Comparison of ENCODE assay signal across 25 cellular contexts in genomic region chr13:33832872-33833271, GRCh38.
"Had no signal": no experiment of that assay in that cellular context is flagged by ENCODE, and none has a peak within 500 bp of the region (broad histone marks: within the 10 kb centered on the region; RNA-seq: fewer than 3 reads in every experiment).

No MANE protein-coding gene starts in this region.

- H3K36me3 ChIP-seq: colonic mucosa, prostate gland had no signal

- H3K4me1 Mint-ChIP-seq: endodermal cell, immature natural killer cell, nephron had no signal

- H3K4me1 ChIP-seq: body of pancreas, colonic mucosa, esophagus squamous epithelium, prostate gland, transverse colon had no signal

- H3K4me3 Mint-ChIP-seq: activated CD4-positive, alpha-beta T cell treated with anti-CD3 and anti-CD28 coated beads for 36 hours; activated CD8-positive, alpha-beta T cell treated with anti-CD3 and anti-CD28 coated beads, Interleukin-2, amount 10 ng/mL, durations not matched to agents 7 days and 5 days; activated naive CD4-positive, alpha-beta T cell treated with anti-CD3 and anti-CD28 coated beads for 36 hours; activated naive CD8-positive, alpha-beta T cell treated with anti-CD3 and anti-CD28 coated beads for 36 hours; activated T-helper 1 cell treated with anti-CD3 and anti-CD28 coated beads, Interleukin-12 subunit alpha, Interleukin-12 subunit beta, Interleukin-2, Interleukin-4 antibody, amounts not matched to agents 30 ng/mL and 10 ng/mL and 1 ng/mL, durations not matched to agents 14 hours and 24 hours and 36 hours; endodermal cell; immature natural killer cell; nephron had no signal

- H3K9me3 ChIP-seq: adrenal gland, body of pancreas, colonic mucosa, esophagus squamous epithelium, neutrophil, prostate gland, transverse colon had no signal

- H3K27me3 Mint-ChIP-seq: activated CD4-positive, alpha-beta T cell treated with anti-CD3 and anti-CD28 coated beads for 36 hours; activated naive CD8-positive, alpha-beta T cell treated with anti-CD3 and anti-CD28 coated beads for 36 hours had no signal

- H3K4me3 ChIP-seq: adrenal gland, body of pancreas, colonic mucosa, esophagus squamous epithelium, prostate gland, transverse colon had no signal

- H3K9me3 Mint-ChIP-seq: activated naive CD4-positive, alpha-beta T cell treated with anti-CD3 and anti-CD28 coated beads for 36 hours; activated naive CD8-positive, alpha-beta T cell treated with anti-CD3 and anti-CD28 coated beads for 36 hours; activated T-helper 1 cell treated with anti-CD3 and anti-CD28 coated beads, Interleukin-12 subunit alpha, Interleukin-12 subunit beta, Interleukin-2, Interleukin-4 antibody, amounts not matched to agents 30 ng/mL and 10 ng/mL and 1 ng/mL, durations not matched to agents 14 hours and 24 hours and 36 hours; endodermal cell; immature natural killer cell; nephron had no signal

- H3K27ac Mint-ChIP-seq: activated CD4-positive, alpha-beta T cell treated with anti-CD3 and anti-CD28 coated beads for 36 hours; activated CD8-positive, alpha-beta T cell treated with anti-CD3 and anti-CD28 coated beads, Interleukin-2, amount 10 ng/mL, durations not matched to agents 7 days and 5 days; activated naive CD4-positive, alpha-beta T cell treated with anti-CD3 and anti-CD28 coated beads for 36 hours; activated naive CD8-positive, alpha-beta T cell treated with anti-CD3 and anti-CD28 coated beads for 36 hours; activated T-helper 1 cell treated with anti-CD3 and anti-CD28 coated beads, Interleukin-12 subunit alpha, Interleukin-12 subunit beta, Interleukin-2, Interleukin-4 antibody, amounts not matched to agents 30 ng/mL and 10 ng/mL and 1 ng/mL, durations not matched to agents 14 hours and 24 hours and 36 hours; endodermal cell; immature natural killer cell; nephron had no signal

- H3K27me3 ChIP-seq: adrenal gland, body of pancreas, colonic mucosa, esophagus squamous epithelium, neutrophil, transverse colon had no signal

- DNase-seq: activated CD4-positive, alpha-beta T cell treated with anti-CD3 and anti-CD28 coated beads for 36 hours; activated CD4-positive, CD25-positive, alpha-beta regulatory T cell; activated CD8-positive, alpha-beta T cell treated with anti-CD3 and anti-CD28 coated beads, Interleukin-2, amount 10 ng/mL, durations not matched to agents 7 days and 5 days; activated effector memory CD4-positive, alpha-beta T cell treated with anti-CD3 and anti-CD28 coated beads, Interleukin-2, amount 50 U/mL, for 16 hours; activated naive CD4-positive, alpha-beta T cell treated with anti-CD3 and anti-CD28 coated beads for 36 hours; activated naive CD8-positive, alpha-beta T cell treated with anti-CD3 and anti-CD28 coated beads for 36 hours; adrenal gland; aorta; body of pancreas; cerebellar nuclear complex; colonic mucosa; endodermal cell; esophagus squamous epithelium; foreskin melanocyte; hypothalamus; immature natural killer cell; kidney; mammary epithelial cell; stimulated activated naive CD4-positive, alpha-beta T cell; transverse colon had no signal

- ATAC-seq: activated CD4-positive, alpha-beta T cell treated with anti-CD3 and anti-CD28 coated beads for 36 hours; activated CD8-positive, alpha-beta T cell treated with anti-CD3 and anti-CD28 coated beads, Interleukin-2, amount 10 ng/mL, durations not matched to agents 7 days and 5 days; body of pancreas had no signal

- H3K27ac ChIP-seq: adrenal gland, body of pancreas, colonic mucosa, epithelial cell of prostate, neutrophil, prostate gland, transverse colon had no signal
